In genomic region chr10:112966191-112966855, GRCh38 we compare ENCODE assay signal across 16 cellular contexts. TPM values are rescaled to one million over a fixed set of nuclear protein-coding genes. Genes with fewer than 3 reads are reported as not detected.
DNase-seq lines count a peak whose midpoint lies in the region; ATAC-seq and TF ChIP-seq lines count a peak whose summit lies in the region.
"Had no signal": no experiment of that assay in that cellular context is flagged by ENCODE, and none has a peak within 500 bp of the region (broad histone marks: within the 10 kb centered on the region; RNA-seq: fewer than 3 reads in every experiment).

No MANE protein-coding gene starts in this region.

- no peak overlapping the region for H3K4ac ChIP-seq in H9 (ENCODE audit: low read depth, low read length)

- no peak overlapping the region for H2BK12ac ChIP-seq in H9 (ENCODE audit: insufficient read length, low read depth, low read length)

- H3K4me3 Mint-ChIP-seq in H9 = no peak overlapping the region
- H3K4me3 Mint-ChIP-seq: activated B cell treated with CpG ODN at 0.5 μM for 24 hours; CD14-positive monocyte; stimulated activated effector memory CD8-positive, alpha-beta T cell treated with anti-CD3 and anti-CD28 coated beads, Interleukin-12 subunit alpha, Interleukin-12 subunit beta, amount 100 ng/mL, for 72 hours had no signal

- H3K9ac ChIP-seq in H9 (ENCODE audit: extremely low read depth, insufficient read length, low read length) (no peak overlapping the region), mammary epithelial cell (ENCODE audit: insufficient read depth, low read length) (no peak overlapping the region)

- H3K23me2 ChIP-seq in H9 (ENCODE audit: insufficient read length, low read depth, low read length, poor library complexity, severe bottlenecking) = no peaks in the 10 kb centered on the region

- H3K14ac ChIP-seq in H9 (ENCODE audit: insufficient read depth, low read length) = no peak overlapping the region

- ATAC-seq in psoas muscle (peak; percentile 47 to 83 (median 60)), GM19467 (IDR thresholded peaks at IDR 0.05; ENCODE audit: unreplicated experiment) (no peak)
- ATAC-seq: pancreas; stimulated activated effector memory CD8-positive, alpha-beta T cell treated with anti-CD3 and anti-CD28 coated beads, Interleukin-12 subunit alpha, Interleukin-12 subunit beta, amount 100 ng/mL, for 72 hours had no signal

- no peak overlapping the region for H4K5ac ChIP-seq in H9 (ENCODE audit: insufficient read length, low read depth, low read length)

- no peak overlapping the region for H4K8ac ChIP-seq in H9 (replicated peaks; ENCODE audit: insufficient read length, low read depth, low read length)

- no peak overlapping the region for H3K4me2 ChIP-seq in H9 (ENCODE audit: insufficient read depth, insufficient read length, low read length)
- H3K4me2 ChIP-seq in mammary epithelial cell (ENCODE audit: insufficient read depth, low read depth, low read length) = no peak overlapping the region

- H3K36me3 ChIP-seq in mammary epithelial cell (ENCODE audit: insufficient read depth, low read length) (peaks cover 3% of the 10 kb centered on the region), psoas muscle (ENCODE audit: insufficient read depth in 1 of 2, low read depth in 1 of 2) (peaks cover 0 to 6% of the 10 kb centered on the region in 2 donors)
- H3K36me3 ChIP-seq: pancreas had no signal

- TF ChIP-seq CTCF in H9 (conservative IDR thresholded peaks at IDR 0.05) (no peak), mammary epithelial cell (conservative IDR thresholded peaks at IDR 0.05 in 1 of 2, IDR thresholded peaks at IDR 0.05 in 1 of 2; ENCODE audit: extremely low read depth in 1 of 2, insufficient read depth in 1 of 2, low read depth in 1 of 2, low read length in 2 of 2) (no peak), psoas muscle (IDR thresholded peaks at IDR 0.05) (no peak)

- no peaks in the 10 kb centered on the region for H3K9me3 Mint-ChIP-seq in H9
- H3K9me3 Mint-ChIP-seq: activated B cell treated with CpG ODN at 0.5 μM for 24 hours; activated T-helper 2 cell treated with anti-CD3 and anti-CD28 coated beads, Interferon-gamma antibody, Interleukin-2, Interleukin-4, amounts not matched to agents 10 μg/mL and 5 μg/mL and 100 μg/mL, durations not matched to agents 14 hours and 24 hours and 36 hours; CD14-positive monocyte; stimulated activated effector memory CD8-positive, alpha-beta T cell treated with anti-CD3 and anti-CD28 coated beads, Interleukin-12 subunit alpha, Interleukin-12 subunit beta, amount 100 ng/mL, for 72 hours had no signal

- no peak overlapping the region for H2BK5ac ChIP-seq in H9 (ENCODE audit: insufficient read length, low read length)

- H2AK5ac ChIP-seq in H9 (ENCODE audit: insufficient read length, low read length) = no peak overlapping the region

- H3K4me1 ChIP-seq in H9 (ENCODE audit: insufficient read depth, low read length) (peaks cover 14% of the 10 kb centered on the region; the same call in 1 of the 2 replicates), mammary epithelial cell (ENCODE audit: insufficient read depth, low read length) (peaks cover 19% of the 10 kb centered on the region), psoas muscle (peaks cover 32% of the 10 kb centered on the region)
- H3K4me1 ChIP-seq: pancreas had no signal

- H4K20me1 ChIP-seq in H9 (ENCODE audit: control insufficient read depth, insufficient read depth, insufficient read length) (peaks cover 3% of the 10 kb centered on the region), mammary epithelial cell (ENCODE audit: insufficient read depth, low read length) (no peaks in the 10 kb centered on the region)

- dilution Hi-C loops in mammary epithelial cell (cut with HindIII; ENCODE audit: low sequenced_read_pairs) = no loop called here

- H3K18ac ChIP-seq in H9 (ENCODE audit: insufficient read length, low read depth, low read length) = no peak overlapping the region

- H3K9me3 ChIP-seq in H9 (ENCODE audit: control insufficient read depth, low read depth, low read length) (no peaks in the 10 kb centered on the region), mammary epithelial cell (replicated peaks; ENCODE audit: insufficient read depth, low read length) (no peaks in the 10 kb centered on the region), psoas muscle (no peaks in the 10 kb centered on the region)
- H3K9me3 ChIP-seq: pancreas, tibial artery had no signal

- peak overlapping the region in 2 of 3 experiments; percentile 66 to 89; a peak in 5 of 7 replicates for H3K27ac Mint-ChIP-seq in H9
- H3K27ac Mint-ChIP-seq: activated B cell treated with CpG ODN at 0.5 μM for 24 hours; activated T-helper 2 cell treated with anti-CD3 and anti-CD28 coated beads, Interferon-gamma antibody, Interleukin-2, Interleukin-4, amounts not matched to agents 10 μg/mL and 5 μg/mL and 100 μg/mL, durations not matched to agents 14 hours and 24 hours and 36 hours; stimulated activated effector memory CD8-positive, alpha-beta T cell treated with anti-CD3 and anti-CD28 coated beads, Interleukin-12 subunit alpha, Interleukin-12 subunit beta, amount 100 ng/mL, for 72 hours had no signal

- in situ Hi-C loops in mammary epithelial cell (cut with MboI; ENCODE audit: low sequenced_read_pairs in 2 of 2) = no loop called here

- no peak overlapping the region for H4K91ac ChIP-seq in H9 (ENCODE audit: insufficient read length, low read depth, low read length)

- intact Hi-C loops in mammary epithelial cell (cut with micrococcal nuclease) = no loop called here
- intact Hi-C loops in psoas muscle (cut with DNase I) = no loop called here

- H3K27me3 ChIP-seq in H9 (ENCODE audit: insufficient read depth, low read length) = no peaks in the 10 kb centered on the region
- no peaks in the 10 kb centered on the region for H3K27me3 ChIP-seq in mammary epithelial cell (ENCODE audit: insufficient read depth, low read length)
- no peaks in the 10 kb centered on the region for H3K27me3 ChIP-seq in psoas muscle (ENCODE audit: insufficient read depth in 3 of 3, low read length in 2 of 3)
- H3K27me3 ChIP-seq: pancreas, tibial artery had no signal

- peaks cover 60% of the 10 kb centered on the region; the same call in 1 of the 2 replicates for H3K79me2 ChIP-seq in H9 (ENCODE audit: insufficient read depth, low read length)
- peaks cover 80% of the 10 kb centered on the region for H3K79me2 ChIP-seq in mammary epithelial cell (ENCODE audit: insufficient read depth, low read length)

- H3K4me3 ChIP-seq in mammary epithelial cell (replicated peaks in 1 of 3; ENCODE audit: insufficient read depth in 1 of 3, low read depth in 2 of 3, low read length in 3 of 3) (no peak overlapping the region), psoas muscle (no peak overlapping the region)
- H3K4me3 ChIP-seq: pancreas, tibial artery had no signal

- peaks cover 7% of the 10 kb centered on the region for H3K79me1 ChIP-seq in H9 (ENCODE audit: insufficient read depth, low read depth, low read length, poor library complexity, severe bottlenecking)

- no peak overlapping the region for H3T11ph ChIP-seq in H9 (ENCODE audit: low read length)

- no TSS peak for BruUV-seq in mammary epithelial cell (replicated peaks; lab: Mats Ljungman, UMichigan)

- WGBS in H9 (ENCODE audit: extremely low coverage, insufficient read length, low lambda C conversion rate) = no CpG with 5 or more reads among the region's 9 CpGs
- WGBS in mammary epithelial cell (ENCODE audit: low coverage, missing lambda C conversion rate) = 30% methylated on average over 7 of the region's 9 CpGs
- WGBS in psoas muscle, 3 donors = 51 to 53% (median 53%) methylated on average over 9 of the region's 9 CpGs

- DNase-seq in H9 = no peak
- DNase-seq in NCI-H2196 treated with DMSO at 0.1 percent for 48 hours (lab: John Stamatoyannopoulos, UW; ENCODE audit: unreplicated experiment) = peak; percentile 4
- no peak for DNase-seq in mammary epithelial cell
- no peak for DNase-seq in psoas muscle
- no peak for DNase-seq in activated CD4-positive, alpha-beta T cell treated with anti-CD3 and anti-CD28 coated beads, Interleukin-2, amount 50 U/mL, for 48 hours
- DNase-seq in NCI-H1436 (lab: John Stamatoyannopoulos, UW) = no peak
- DNase-seq: activated B cell treated with CpG ODN at 0.5 μM for 24 hours, Kasumi-1, NCI-H774, pancreas, RPMI8226, tibial artery had no signal

- no peak overlapping the region for H3K23ac ChIP-seq in H9 (ENCODE audit: insufficient read length, low read depth, low read length)

- H3K56ac ChIP-seq in H9 (ENCODE audit: insufficient read length, low read depth, low read length) = no peak overlapping the region

- H2BK15ac ChIP-seq in H9 (ENCODE audit: low read depth, low read length) = no peak overlapping the region

- H2BK120ac ChIP-seq in H9 (ENCODE audit: low read depth, low read length, poor library complexity, severe bottlenecking) = no peak overlapping the region

- no peak overlapping the region for H2BK20ac ChIP-seq in H9 (ENCODE audit: low read depth, low read length, poor library complexity, severe bottlenecking)

- H3K27me3 Mint-ChIP-seq in H9 (ENCODE audit: low read depth) = no peaks in the 10 kb centered on the region

- no peak overlapping the region for H2AFZ ChIP-seq in H9 (ENCODE audit: low read length)
- H2AFZ ChIP-seq in mammary epithelial cell (ENCODE audit: low read depth, low read length) = no peak overlapping the region

- H3K27ac ChIP-seq in H9 (ENCODE audit: insufficient read length, low read depth, low read length) (no peak overlapping the region), mammary epithelial cell (ENCODE audit: insufficient read depth, low read depth, low read length) (peak overlapping the region; percentile 21), psoas muscle (peak overlapping the region; percentile 64)
- H3K27ac ChIP-seq: pancreas had no signal

- peaks cover 43 to 84% (median 83%) of the 10 kb centered on the region in 3 experiments; a peak in 6 of 7 replicates for H3K36me3 Mint-ChIP-seq in H9 (ENCODE audit: insufficient read depth in 1 of 3, low read depth in 3 of 3)
- H3K36me3 Mint-ChIP-seq: stimulated activated effector memory CD8-positive, alpha-beta T cell treated with anti-CD3 and anti-CD28 coated beads, Interleukin-12 subunit alpha, Interleukin-12 subunit beta, amount 100 ng/mL, for 72 hours had no signal

- CTCF ChIA-PET in mammary epithelial cell (lab: Charles Lee; ENCODE audit: low non-redundant PET) = interaction anchor here (0.5 kb wide), 1 partner anchor 94 kb away, joined by 4 read pairs; no protein-coding TSS in a partner anchor

- peaks cover 47 to 56% of the 10 kb centered on the region in 2 experiments for H3K4me1 Mint-ChIP-seq in H9

RNA-seq across cellular contexts. Expression of gene TCF7L2, which starts 16.3 kb away (rescaled TPM):
- total RNA-seq in H9 (2021) (71.1 and 73.0 TPM in 2 replicates), mammary epithelial cell (10 to 100 TPM in 1 of 2 donors, 1 to 10 TPM in 1; 7.7 to 19.4 TPM), psoas muscle (1 to 10 TPM; 4.3 to 8.5 (median 5.9) TPM)
- polyA plus RNA-seq in mammary epithelial cell (3.4 TPM), psoas muscle (1 to 10 TPM; 1.8 to 3.4 (median 2.5) TPM)
- polyA minus RNA-seq in mammary epithelial cell = 7.8 TPM
